ENCODE assay signal across 16 cellular contexts in the genomic region with DNA sequence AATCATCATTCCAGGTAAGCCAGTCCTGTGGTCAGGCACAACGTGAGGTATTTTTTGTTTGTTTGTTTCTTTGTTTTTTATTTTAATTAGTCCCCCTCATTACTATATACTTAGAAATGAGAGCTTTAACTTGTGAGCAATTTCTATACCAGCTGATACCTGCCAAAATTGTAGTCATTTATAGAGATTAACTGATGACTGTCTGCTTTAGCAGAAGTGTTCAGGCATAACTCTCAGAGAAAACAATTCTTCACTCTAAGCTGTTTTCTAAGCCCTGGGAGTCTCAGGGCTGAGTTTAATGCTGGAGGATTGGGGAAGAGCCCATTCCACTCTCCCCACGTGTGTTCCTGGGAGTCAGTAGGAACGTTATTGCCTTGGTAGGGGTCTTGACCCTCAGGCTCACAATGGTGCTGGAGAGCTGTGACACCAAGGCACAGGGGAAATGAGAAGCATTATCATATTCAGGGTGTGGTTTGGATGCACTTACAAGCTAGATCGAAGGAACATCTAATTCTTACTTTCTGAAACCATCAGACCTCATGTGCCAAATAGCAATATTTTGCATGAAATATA.
A peak's percentile ranks its signal among the peaks of the same experiment; 100 is the strongest.
DNase-seq lines count a peak whose midpoint lies in the region; TF ChIP-seq lines count a peak whose summit lies in the region.
"Had no signal": no experiment of that assay in that cellular context is flagged by ENCODE, and none has a peak within 500 bp of the region (broad histone marks: within the 10 kb centered on the region; RNA-seq: fewer than 3 reads in every experiment).

No MANE protein-coding gene starts in this region.

- WGBS in adrenal gland, 4 donors: 36 to 57% (median 40%) methylated on average over 4 of the region's 4 CpGs
- WGBS in spleen, 5 donors: 48 to 80% (median 70%) methylated on average over 4 of the region's 4 CpGs

- H3K4me1 Mint-ChIP-seq in Calu3 (ENCODE audit: low read depth, unreplicated experiment): peaks cover 42% of the 10 kb centered on the region

- H3K36me3 Mint-ChIP-seq in Calu3 (ENCODE audit: insufficient read depth, unreplicated experiment): peaks cover 55% of the 10 kb centered on the region

- no peaks in the 10 kb centered on the region for H3K27me3 ChIP-seq in adrenal gland
- H3K27me3 ChIP-seq in spleen (replicated peaks in 1 of 7): no peaks in the 10 kb centered on the region

- TF ChIP-seq CTCF in Calu3 (IDR thresholded peaks at IDR 0.05; ENCODE audit: unreplicated experiment): no peak
- TF ChIP-seq CTCF in adrenal gland (IDR thresholded peaks at IDR 0.05): no peak
- TF ChIP-seq CTCF in fibroblast of the aortic adventitia (IDR thresholded peaks at IDR 0.05; ENCODE audit: insufficient read depth, low read length): no peak
- TF ChIP-seq CTCF in spleen (IDR thresholded peaks at IDR 0.05 in 8 of 11, conservative IDR thresholded peaks at IDR 0.05 in 3 of 11): no peak

- CTCF ChIA-PET in Calu3 (lab: Charles Lee): interaction anchor here (1.0 to 2.3 kb wide), 3 partner anchors 9 to 91 kb away, joined by 5 to 23 read pairs (median 5); no protein-coding TSS in a partner anchor

- intact Hi-C loops in Calu3 (cut with micrococcal nuclease; ENCODE audit: unreplicated experiment): loop anchor here (2.0 to 5.0 kb wide), 2 partner anchors 36 to 40 kb away; no protein-coding TSS in a partner anchor
- intact Hi-C loops in adrenal gland (cut with DNase I): no loop called here
- intact Hi-C loops in spleen (cut with DNase I; ENCODE audit: low total_unique reads): no loop called here

- TF ChIP-seq POLR2A in adrenal gland (IDR thresholded peaks at IDR 0.05) (no peak), spleen (IDR thresholded peaks at IDR 0.05) (no peak)

- H3K36me3 ChIP-seq in adrenal gland (replicated peaks in 1 of 2) (peaks cover 0 to 12% of the 10 kb centered on the region in 2 donors), spleen (peaks cover 0 to 88% (median 34%) of the 10 kb centered on the region in 6 donors)

- H3K9me3 ChIP-seq in adrenal gland (replicated peaks in 1 of 3) (no peaks in the 10 kb centered on the region), spleen (no peaks in the 10 kb centered on the region)

- DNase-seq in Calu3 (no peak), adrenal gland (peak in 2 of 7 donors; percentile 6 to 17), fibroblast of the aortic adventitia (ENCODE audit: low read depth) (no peak), spleen (no peak), T1000 (lab: John Stamatoyannopoulos, UW) (no peak), DMS153 (lab: John Stamatoyannopoulos, UW) (no peak), cortex of kidney (lab: John Stamatoyannopoulos, UW) (no peak), SHP77 treated with DMSO at 0.1 percent for 48 hours (lab: John Stamatoyannopoulos, UW) (no peak)
- DNase-seq: activated B cell treated with CpG ODN at 0.5 μM for 24 hours; activated effector memory CD4-positive, alpha-beta T cell treated with anti-CD3 and anti-CD28 coated beads, Interleukin-2, amount 50 U/mL, for 16 hours; cerebellar nuclear complex; COR-L47; glutamatergic neuron; NCI-H1105 treated with DMSO at 0.1 percent for 48 hours; NCI-H510A; SIG-M5 had no signal

- H3K4me3 ChIP-seq in adrenal gland (peak overlapping the region in 1 of 4 donors; percentile 26), fibroblast of the aortic adventitia (ENCODE audit: low read depth, low read length) (peak overlapping the region; percentile 32), spleen (peak overlapping the region in 1 of 8 donors; percentile 15)

- BruUV-seq in Calu3 (replicated peaks; lab: Mats Ljungman, UMichigan): no TSS peak

- H3K4me1 ChIP-seq in adrenal gland (replicated peaks in 1 of 2): peaks cover 17 to 31% of the 10 kb centered on the region in 2 donors
- peaks cover 0 to 86% (median 25%) of the 10 kb centered on the region in 6 donors for H3K4me1 ChIP-seq in spleen

- H3K27ac Mint-ChIP-seq in Calu3 (ENCODE audit: unreplicated experiment): peak overlapping the region; percentile 95
- H3K27ac Mint-ChIP-seq: activated B cell treated with CpG ODN at 0.5 μM for 24 hours had no signal

- no peaks in the 10 kb centered on the region for H3K27me3 Mint-ChIP-seq in Calu3 (ENCODE audit: unreplicated experiment)
- H3K27me3 Mint-ChIP-seq: activated B cell treated with CpG ODN at 0.5 μM for 24 hours had no signal

- peak overlapping the region; percentile 65 for H3K4me3 Mint-ChIP-seq in Calu3 (ENCODE audit: low read depth, unreplicated experiment)
- H3K4me3 Mint-ChIP-seq: activated B cell treated with CpG ODN at 0.5 μM for 24 hours had no signal

- H3K27ac ChIP-seq in adrenal gland: peak overlapping the region; percentile 73 to 91 (median 78)
- peak overlapping the region in 7 of 8 donors; percentile 3 to 83 (median 74) for H3K27ac ChIP-seq in spleen

- no peaks in the 10 kb centered on the region for H3K9me3 Mint-ChIP-seq in Calu3 (ENCODE audit: low read depth, unreplicated experiment)
- H3K9me3 Mint-ChIP-seq: activated B cell treated with CpG ODN at 0.5 μM for 24 hours had no signal
